ENCODE assay signal across 21 cellular contexts in the genomic region with DNA sequence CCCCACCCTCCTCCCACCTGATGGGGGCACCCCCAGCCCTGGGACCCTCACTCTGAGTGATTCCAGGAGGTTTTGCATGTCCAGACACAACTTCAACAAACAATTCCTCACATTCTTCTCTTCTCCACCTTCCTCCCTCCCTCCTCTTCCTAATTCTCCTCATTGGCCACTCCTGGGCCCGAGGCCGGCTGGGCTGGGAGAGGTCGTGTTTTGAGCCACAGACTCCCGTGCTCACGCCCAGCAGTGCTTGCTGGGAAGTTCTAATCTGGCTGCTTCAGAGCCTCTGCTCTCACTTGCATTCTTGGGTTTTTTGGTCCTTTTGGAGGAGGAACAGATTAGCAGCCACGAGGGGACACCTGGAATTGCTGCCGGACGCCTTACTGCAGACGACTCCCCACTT.
DNase-seq lines count a peak whose midpoint lies in the region; FAIRE-seq and TF ChIP-seq lines count a peak whose summit lies in the region.
"Had no signal": no experiment of that assay in that cellular context is flagged by ENCODE, and none has a peak within 500 bp of the region (broad histone marks: within the 10 kb centered on the region; RNA-seq: fewer than 3 reads in every experiment).

No MANE protein-coding gene starts in this region.

- H3K23ac ChIP-seq in H1 (ENCODE audit: insufficient read length), result no peak overlapping the region

- peaks cover 10% of the 10 kb centered on the region for H3K4me1 Mint-ChIP-seq in mesothelial cell of epicardium
- H3K4me1 Mint-ChIP-seq: IgD-negative memory B cell had no signal

- H4K91ac ChIP-seq in H1 (replicated peaks; ENCODE audit: insufficient read length, low read length), result peak overlapping the region; percentile 25

- no peak overlapping the region for H3K27ac Mint-ChIP-seq in mesothelial cell of epicardium
- H3K27ac Mint-ChIP-seq: CD4-positive, alpha-beta T cell; GM23338; IgD-negative memory B cell had no signal

- H3F3A ChIP-seq in smooth muscle cell (ENCODE audit: low read depth), result no peaks in the 10 kb centered on the region

- POLR2A ChIA-PET in H1 (lab: Charles Lee; ENCODE audit: partially characterized antibody), result interaction anchor here (1.4 kb wide), 1 partner anchor 182 kb away, joined by 3 read pairs; no protein-coding TSS in a partner anchor

- no peak overlapping the region; the same call in 1 of the 2 replicates for H4K8ac ChIP-seq in H1 (ENCODE audit: extremely low read depth, insufficient read depth, low read length)

- H3K14ac ChIP-seq in H1 (ENCODE audit: insufficient read length), result no peak overlapping the region

- H3K27ac ChIP-seq in H1 (ENCODE audit: low read depth, low read length), result no peak overlapping the region
- no peak overlapping the region for H3K27ac ChIP-seq in ovary
- H3K27ac ChIP-seq in tibial artery, result peak overlapping the region; percentile 33 to 67
- H3K27ac ChIP-seq in smooth muscle cell (ENCODE audit: low read depth), result no peak overlapping the region
- H3K27ac ChIP-seq: C4-2B had no signal

- no peaks in the 10 kb centered on the region for H3K79me1 ChIP-seq in H1 (ENCODE audit: low read depth, low read length)

- no peak overlapping the region for H3K4me3 ChIP-seq in H1 (ENCODE audit: extremely low read depth in 1 of 4, insufficient read depth in 2 of 4, low read depth in 3 of 4, low read length in 4 of 4)
- H3K4me3 ChIP-seq in ovary, result no peak overlapping the region
- H3K4me3 ChIP-seq in tibial artery, result no peak overlapping the region
- no peak overlapping the region for H3K4me3 ChIP-seq in smooth muscle cell
- H3K4me3 ChIP-seq: GM23338 had no signal

- H3K36me3 ChIP-seq in H1 (ENCODE audit: control insufficient read depth in 2 of 4, insufficient read depth in 4 of 4, low read length in 3 of 4), result no peaks in the 10 kb centered on the region
- H3K36me3 ChIP-seq in ovary, result no peaks in the 10 kb centered on the region
- peaks cover 0 to 10% (median 10%) of the 10 kb centered on the region in 3 donors for H3K36me3 ChIP-seq in tibial artery
- no peaks in the 10 kb centered on the region for H3K36me3 ChIP-seq in smooth muscle cell (ENCODE audit: low read depth)

- H3K27me3 ChIP-seq in H1 (replicated peaks in 1 of 4; ENCODE audit: control insufficient read depth in 3 of 4, extremely low read depth in 1 of 4, insufficient read depth in 3 of 4, low read length in 3 of 4) (no peaks in the 10 kb centered on the region), ovary (no peaks in the 10 kb centered on the region), tibial artery (no peaks in the 10 kb centered on the region), smooth muscle cell (ENCODE audit: low read depth) (peaks cover 4% of the 10 kb centered on the region)

- no peak overlapping the region for H3K56ac ChIP-seq in H1 (replicated peaks; ENCODE audit: insufficient read length, low read depth, low read length)

- no peak for DNase-seq in H1 (ENCODE audit: low read depth in 1 of 2, low spot score in 2 of 2)
- DNase-seq in left kidney (ENCODE audit: low read depth, low spot score), result peak; percentile 21
- DNase-seq in ovary, result peak in 4 of 5 donors; percentile 24 to 40 (median 30)
- DNase-seq in tibial artery, result no peak
- no peak for DNase-seq in mesothelial cell of epicardium (ENCODE audit: low spot score in 2 of 2, unreplicated experiment in 2 of 2)
- DNase-seq in smooth muscle cell (lab: John Stamatoyannopoulos, UW; ENCODE audit: unreplicated experiment), result no peak
- DNase-seq in AG20443 (ENCODE audit: low spot score), result no peak
- DNase-seq: ACHN; AML-193; Caco-2; CD4-positive, alpha-beta T cell; GDM1; H7 had no signal

- H3K36me3 Mint-ChIP-seq in mesothelial cell of epicardium, result no peaks in the 10 kb centered on the region
- H3K36me3 Mint-ChIP-seq: IgD-negative memory B cell had no signal

- H3K79me2 ChIP-seq in H1 (ENCODE audit: control insufficient read depth in 1 of 2, insufficient read depth in 2 of 2, low read length in 2 of 2), result no peaks in the 10 kb centered on the region
- H3K79me2 ChIP-seq in smooth muscle cell (ENCODE audit: low read depth), result no peaks in the 10 kb centered on the region

- H4K20me1 ChIP-seq in H1 (replicated peaks in 1 of 2; ENCODE audit: control insufficient read depth in 1 of 2, insufficient read depth in 2 of 2, low read length in 2 of 2) (no peaks in the 10 kb centered on the region), smooth muscle cell (ENCODE audit: low read depth) (no peaks in the 10 kb centered on the region)

- no peak for FAIRE-seq in H1 (lab: Jason Lieb, UNC)
- FAIRE-seq: A204.1, D721Med, GM12892, GM18507, HepG2 had no signal

- peaks cover 2% of the 10 kb centered on the region; the same call in 1 of the 2 replicates for H3K23me2 ChIP-seq in H1 (ENCODE audit: low read depth, low read length)

- 92% methylated on average over 5 of the region's 9 CpGs; no CpG with 5 or more reads in 1 of the 2 experiments for WGBS in H1 (ENCODE audit: extremely low coverage in 1 of 2, insufficient coverage in 1 of 2, insufficient read length in 1 of 2, insufficient replicate concordance in 2 of 2, low coverage in 1 of 2, low lambda C conversion rate in 2 of 2, missing lambda C conversion rate in 1 of 2), 2 experiments
- WGBS in ovary, 3 donors, result 17 to 20% (median 18%) methylated on average over 9 of the region's 9 CpGs
- WGBS in smooth muscle cell (ENCODE audit: low lambda C conversion rate), result 73% methylated on average over 9 of the region's 9 CpGs

- no peak for TF ChIP-seq POLR2A in H1 (IDR thresholded peaks at IDR 0.05; ENCODE audit: control extremely low read depth in 1 of 2, low read depth in 2 of 2, low read length in 2 of 2)
- TF ChIP-seq POLR2A in ovary (IDR thresholded peaks at IDR 0.05), result no peak

- H2BK5ac ChIP-seq in H1 (ENCODE audit: low read depth, low read length), result no peak overlapping the region

- H2BK15ac ChIP-seq in H1 (ENCODE audit: low read length), result no peak overlapping the region

- intact Hi-C loops in ovary (cut with DNase I) (no loop called here), tibial artery (cut with DNase I; ENCODE audit: low total_unique reads) (loop anchor here (10.0 kb wide), 1 partner anchor 174 kb away; no protein-coding TSS in a partner anchor)

- no peak overlapping the region for H2BK120ac ChIP-seq in H1 (replicated peaks; ENCODE audit: low read depth, low read length)

- TF ChIP-seq EP300 in H1 (IDR thresholded peaks at IDR 0.05; ENCODE audit: borderline replicate concordance in 1 of 2, low read depth in 2 of 2, low read length in 2 of 2), result no peak
- TF ChIP-seq EP300 in ovary (IDR thresholded peaks at IDR 0.05), result no peak

- H3K9me3 ChIP-seq in H1 (ENCODE audit: insufficient read depth in 2 of 2, low read depth in 1 of 2, low read length in 1 of 2) (no peaks in the 10 kb centered on the region), ovary (no peaks in the 10 kb centered on the region), tibial artery (no peaks in the 10 kb centered on the region), smooth muscle cell (replicated peaks; ENCODE audit: low read depth) (no peaks in the 10 kb centered on the region)
- H3K9me3 ChIP-seq: Caco-2 had no signal

- no peak for TF ChIP-seq RAD21 in H1 (IDR thresholded peaks at IDR 0.05 in 1 of 2, conservative IDR thresholded peaks at IDR 0.05 in 1 of 2; ENCODE audit: low read depth in 2 of 2, low read length in 2 of 2)

- H2AFZ ChIP-seq in H1 (ENCODE audit: low read length), result no peak overlapping the region
- H2AFZ ChIP-seq in smooth muscle cell (ENCODE audit: low read depth), result no peak overlapping the region
- H2AFZ ChIP-seq: GM23338 had no signal

- 0 out of 2 replicates have a peak overlapping the region, but pooled peaks have one; percentile 15 for H2BK20ac ChIP-seq in H1 (ENCODE audit: low read length)

- H3K18ac ChIP-seq in H1 (ENCODE audit: extremely low read depth, low read length), result no peak overlapping the region

- peak overlapping the region; percentile 20; the same call in 1 of the 2 replicates for H2BK12ac ChIP-seq in H1 (ENCODE audit: low read depth, low read length)

- H2AK5ac ChIP-seq in H1 (ENCODE audit: low read depth, low read length), result no peak overlapping the region

- no peak for TF ChIP-seq CTCF in H1 (IDR thresholded peaks at IDR 0.05; ENCODE audit: control extremely low read depth in 1 of 3, insufficient read depth in 1 of 3, low read depth in 1 of 3, low read length in 3 of 3)
- no peak for TF ChIP-seq CTCF in ovary (IDR thresholded peaks at IDR 0.05)
- TF ChIP-seq CTCF in tibial artery (IDR thresholded peaks at IDR 0.05), result no peak
- no peak for TF ChIP-seq CTCF in mesothelial cell of epicardium (IDR thresholded peaks at IDR 0.05; ENCODE audit: unreplicated experiment)
- TF ChIP-seq CTCF in smooth muscle cell (IDR thresholded peaks at IDR 0.05; ENCODE audit: borderline replicate concordance, insufficient read depth, poor library complexity, severe bottlenecking), result no peak

- H3K9me3 Mint-ChIP-seq in mesothelial cell of epicardium, result no peaks in the 10 kb centered on the region
- H3K9me3 Mint-ChIP-seq: CD4-positive, alpha-beta T cell had no signal

- H3K9ac ChIP-seq in H1 (replicated peaks in 1 of 4; ENCODE audit: extremely low read depth in 1 of 4, low read depth in 3 of 4, low read length in 3 of 4) (no peak overlapping the region), smooth muscle cell (ENCODE audit: low read depth) (no peak overlapping the region)

- CTCF ChIA-PET in H1 (lab: Charles Lee; ENCODE audit: partially characterized antibody), result interaction anchor here (1.0 to 3.1 kb wide), 7 partner anchors 9 to 276 kb away, joined by 3 to 11 read pairs (median 5); no protein-coding TSS in a partner anchor

- peaks cover 2% of the 10 kb centered on the region for H3K27me3 Mint-ChIP-seq in mesothelial cell of epicardium (ENCODE audit: low read depth)
- H3K27me3 Mint-ChIP-seq: CD4-positive, alpha-beta T cell had no signal

- H3K4me1 ChIP-seq in H1 (replicated peaks in 1 of 4; ENCODE audit: control insufficient read depth in 3 of 4, insufficient read depth in 4 of 4, low read length in 3 of 4), result peaks cover 0 to 4% (median 0%) of the 10 kb centered on the region in 4 experiments; a peak in 1 of 7 replicates
- H3K4me1 ChIP-seq in ovary (ENCODE audit: insufficient read depth), result peaks cover 9% of the 10 kb centered on the region
- H3K4me1 ChIP-seq in tibial artery, result peaks cover 0 to 49% (median 15%) of the 10 kb centered on the region in 4 donors
- H3K4me1 ChIP-seq in smooth muscle cell (ENCODE audit: low read depth), result peaks cover 4% of the 10 kb centered on the region
- H3K4me1 ChIP-seq: Caco-2 had no signal

- H3K4me2 ChIP-seq in H1 (ENCODE audit: insufficient read depth in 1 of 2, low read depth in 2 of 2, low read length in 2 of 2) (no peak overlapping the region), smooth muscle cell (no peak overlapping the region)
- H3K4me2 ChIP-seq: GM23338 had no signal

- no peak overlapping the region for H3K4me3 Mint-ChIP-seq in mesothelial cell of epicardium
- H3K4me3 Mint-ChIP-seq: CD4-positive, alpha-beta T cell; GM23338 had no signal

- no peak overlapping the region for H3K4ac ChIP-seq in H1 (replicated peaks; ENCODE audit: insufficient read length, low read depth, low read length)

- H4K5ac ChIP-seq in H1 (ENCODE audit: insufficient read length, low read depth, low read length), result no peak overlapping the region

TF ChIP-seq in H1, 55 proteins besides CTCF, POLR2A, EP300 and RAD21:
- no peak for TF ChIP-seq HDAC2 (IDR thresholded peaks at IDR 0.05; ENCODE audit: borderline replicate concordance in 1 of 2, low read depth in 2 of 2, low read length in 2 of 2)
- TF ChIP-seq RNF2 (IDR thresholded peaks at IDR 0.05; ENCODE audit: borderline replicate concordance, low read depth, low read length, missing control alignments, poor library complexity, severe bottlenecking), result no peak
TF ChIP-seq in H1: peak in this region for 0.

Comparison
In these comparisons a context has a peak if more than half of its experiments do, and no peak if none do; other contexts are left out.
1. DNase-seq: peak in left kidney (single experiment) and ovary (4 of 5); none in H1 (0 of 2), tibial artery (0 of 2), mesothelial cell of epicardium (0 of 2), smooth muscle cell (single experiment) and AG20443 (single experiment).
2. H3K27ac ChIP-seq: peak in tibial artery (2 of 2); none in H1 (single experiment), ovary (0 of 2) and smooth muscle cell (single experiment).